ENCODE assay signal across 8 cellular contexts in genomic region chr1:225811622-225812487, GRCh38. TPM values are rescaled to one million over a fixed set of nuclear protein-coding genes. Genes with fewer than 3 reads are reported as not detected.
DNase-seq lines count a peak whose midpoint lies in the region; ATAC-seq and TF ChIP-seq lines count a peak whose summit lies in the region.

No MANE protein-coding gene starts in this region.

- H3F3A ChIP-seq in neural progenitor cell (ENCODE audit: low read depth) = peaks cover 23% of the 10 kb centered on the region

- no peaks in the 10 kb centered on the region for H3K79me2 ChIP-seq in neural progenitor cell (ENCODE audit: low read depth)

- H3K4me2 ChIP-seq in neural progenitor cell = peak overlapping the region; percentile 91

- peaks cover 33% of the 10 kb centered on the region for H3K4me1 ChIP-seq in neural progenitor cell

- peaks cover 20% of the 10 kb centered on the region; the same call in 1 of the 2 replicates for H3K36me3 ChIP-seq in MG63
- no peaks in the 10 kb centered on the region for H3K36me3 ChIP-seq in neural progenitor cell

- peaks cover 33% of the 10 kb centered on the region for H3K4me1 Mint-ChIP-seq in neural progenitor cell

- peaks cover 15% of the 10 kb centered on the region for H3K27me3 Mint-ChIP-seq in neural progenitor cell (ENCODE audit: insufficient read depth, low read depth)

- ATAC-seq in GM19467 (IDR thresholded peaks at IDR 0.05; ENCODE audit: unreplicated experiment) = no peak
- no peak for ATAC-seq in activated CD4-positive, CD25-positive, alpha-beta regulatory T cell treated with anti-CD3 and anti-CD28 coated beads, Interleukin-2, amount 50 U/mL, for 24 hours

- no peak overlapping the region for H2AFZ ChIP-seq in neural progenitor cell (replicated peaks)

- no peak overlapping the region for H3K9ac ChIP-seq in neural progenitor cell

- H3K9me3 ChIP-seq in MG63 (no peaks in the 10 kb centered on the region), neural progenitor cell (ENCODE audit: low read depth) (no peaks in the 10 kb centered on the region)

- H3K27me3 ChIP-seq in MG63 = no peaks in the 10 kb centered on the region
- H3K27me3 ChIP-seq in neural progenitor cell = peaks cover 35% of the 10 kb centered on the region

- H3K4me3 Mint-ChIP-seq in neural progenitor cell = peak overlapping the region; percentile 92

- H3K27ac Mint-ChIP-seq in neural progenitor cell = no peak overlapping the region

- TF ChIP-seq CTCF in C4-2B (conservative IDR thresholded peaks at IDR 0.05) = no peak; the same call in 1 of the 2 replicates
- TF ChIP-seq CTCF in epithelial cell of proximal tubule (conservative IDR thresholded peaks at IDR 0.05; ENCODE audit: low read depth, low read length) = peak; percentile 55
- TF ChIP-seq CTCF in neural progenitor cell (IDR thresholded peaks at IDR 0.05) = peak; percentile 63

- H3K4me3 ChIP-seq in MG63 = no peak overlapping the region
- H3K4me3 ChIP-seq in epithelial cell of proximal tubule (ENCODE audit: low read depth, low read length) = peak overlapping the region; percentile 78
- no peak overlapping the region for H3K4me3 ChIP-seq in neural progenitor cell

- DNase-seq in MG63 = peak; percentile 34
- no peak for DNase-seq in epithelial cell of proximal tubule (ENCODE audit: low read depth)
- peak; percentile 61 for DNase-seq in neural progenitor cell (ENCODE audit: low spot score)
- DNase-seq in AML-193 (lab: John Stamatoyannopoulos, UW) = no peak
- no peak for DNase-seq in germinal center (ENCODE audit: low spot score)

- H3K36me3 Mint-ChIP-seq in neural progenitor cell = no peaks in the 10 kb centered on the region

- H3K9me3 Mint-ChIP-seq in neural progenitor cell = no peaks in the 10 kb centered on the region

- H4K20me1 ChIP-seq in neural progenitor cell (ENCODE audit: low read depth) = peaks cover 35% of the 10 kb centered on the region

- H3K27ac ChIP-seq in C4-2B (peak overlapping the region; percentile 94), neural progenitor cell (no peak overlapping the region)

RNA-seq across cellular contexts. Expression of gene EPHX1, which starts 1.9 kb away (rescaled TPM):
- 80.7 and 111 TPM in 2 replicates for total RNA-seq in MG63 (2014; rRNA removed; shearing (Covaris generic); ENCODE audit: low replicate concordance)
- total RNA-seq in epithelial cell of proximal tubule (20.1 and 20.3 TPM in 2 replicates), neural progenitor cell (ENCODE audit: low replicate concordance) (4.3 and 5.7 TPM in 2 replicates)

RNA-seq across cellular contexts. Expression of gene SRP9, which starts 34.2 kb away (rescaled TPM):
- 509 and 971 TPM in 2 replicates for total RNA-seq in MG63 (2014; rRNA removed; shearing (Covaris generic); ENCODE audit: low replicate concordance)
- total RNA-seq in epithelial cell of proximal tubule (313 and 368 TPM in 2 replicates), neural progenitor cell (ENCODE audit: low replicate concordance) (751 and 1,104 TPM in 2 replicates)

Comparison
In these comparisons a context has a peak if more than half of its experiments do, and no peak if none do; other contexts are left out.
1. DNase-seq: peak in MG63 (single experiment) and neural progenitor cell (single experiment); none in epithelial cell of proximal tubule (single experiment), AML-193 (0 of 2) and germinal center (single experiment).